In the genomic region with DNA sequence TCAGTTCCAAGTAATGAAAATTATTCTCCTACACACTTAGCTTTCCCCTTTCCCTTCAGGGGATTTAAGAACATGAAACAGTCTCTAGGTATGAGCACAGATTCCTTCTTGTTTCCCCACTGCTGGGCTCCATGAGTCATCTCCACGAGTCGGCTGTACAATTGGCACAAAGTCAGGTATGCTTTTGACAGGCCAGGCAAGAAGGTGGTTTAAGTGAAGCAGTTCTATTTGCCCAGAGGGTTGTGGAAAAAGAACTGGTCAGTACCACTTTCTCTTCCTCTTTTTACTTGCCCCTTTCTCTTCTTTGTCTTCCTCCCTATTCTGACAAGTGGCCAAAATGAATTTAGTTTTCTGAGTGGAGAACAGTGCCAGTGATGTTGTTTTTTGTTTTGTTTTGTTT, we compare ENCODE assay signal across 8 cellular contexts. TPM values are rescaled to one million over a fixed set of nuclear protein-coding genes. Genes with fewer than 3 reads are reported as not detected.
DNase-seq lines count a peak whose midpoint lies in the region; ATAC-seq and TF ChIP-seq lines count a peak whose summit lies in the region.

No MANE protein-coding gene starts in this region.

- TF ChIP-seq EP300 in transverse colon (IDR thresholded peaks at IDR 0.05; ENCODE audit: low read depth), result no peak

- peak overlapping the region; percentile 49 for H3K27ac ChIP-seq in VCaP
- H3K27ac ChIP-seq in transverse colon, result peak overlapping the region; percentile 45 to 73 (median 49)

- TF ChIP-seq POLR2A in transverse colon (IDR thresholded peaks at IDR 0.05), result no peak

- intact Hi-C loops in left ventricle myocardium superior (cut with micrococcal nuclease), result no loop called here
- intact Hi-C loops in transverse colon (cut with DNase I; ENCODE audit: low total_unique reads), result no loop called here

- no peaks in the 10 kb centered on the region for H3K9me3 ChIP-seq in transverse colon

- peaks cover 0 to 73% (median 30%) of the 10 kb centered on the region in 4 donors for H3K36me3 ChIP-seq in transverse colon

- TF ChIP-seq CTCF in AG10803 (conservative IDR thresholded peaks at IDR 0.05; ENCODE audit: low read length), result no peak
- TF ChIP-seq CTCF in VCaP (conservative IDR thresholded peaks at IDR 0.05), result no peak
- no peak for TF ChIP-seq CTCF in transverse colon (IDR thresholded peaks at IDR 0.05)

- H3K4me3 ChIP-seq in AG10803 (ENCODE audit: low read length), result no peak overlapping the region
- H3K4me3 ChIP-seq in transverse colon, result no peak overlapping the region

- no peaks in the 10 kb centered on the region for H3K27me3 ChIP-seq in transverse colon

- in situ Hi-C loops in transverse colon (cut with MboI; ENCODE audit: low pct_ligation_motif_present in 1 of 4, low pct_unique_long_range_greater_than_20kb in 1 of 4, low sequenced_read_pairs in 3 of 4), result no loop called here

- H3K4me1 ChIP-seq in transverse colon, result peaks cover 0 to 11% (median 0%) of the 10 kb centered on the region in 4 donors

- ATAC-seq in GM19372 (IDR thresholded peaks at IDR 0.05; ENCODE audit: low read depth, unreplicated experiment) (peak; percentile 87), HG03442 (IDR thresholded peaks at IDR 0.05; ENCODE audit: unreplicated experiment) (peak; percentile 90), left ventricle myocardium superior (peak; percentile 94)

- peak; percentile 99 for DNase-seq in AG10803 (ENCODE audit: low read depth)
- no peak for DNase-seq in left ventricle myocardium superior
- DNase-seq in transverse colon, result peak; percentile 49
- no peak for DNase-seq in NCI-H2171 treated with DMSO at 0.1 percent for 48 hours (lab: John Stamatoyannopoulos, UW)
- no peak for DNase-seq in NCI-H1930 (lab: John Stamatoyannopoulos, UW)

- 16% methylated on average over 2 of the region's 2 CpGs; no CpG with 5 or more reads in 1 of the 2 donors for WGBS in transverse colon (ENCODE audit: low coverage in 1 of 2), 2 donors

RNA-seq across cellular contexts. Expression of a gene that starts 16.3 kb away (rescaled TPM):
- 387 TPM for total RNA-seq in left ventricle myocardium superior
- total RNA-seq in transverse colon, result 100 to 1,000 TPM; 471 to 647 (median 482) TPM

Comparison
In these comparisons a context has a peak if more than half of its experiments do, and no peak if none do; other contexts are left out.
1. DNase-seq: peak in AG10803 (single experiment) and transverse colon (single experiment); none in left ventricle myocardium superior (single experiment), NCI-H2171 treated with DMSO at 0.1 percent for 48 hours (single experiment) and NCI-H1930 (0 of 2).
2. Peak in every context shown above with its lines, with median percentiles within 50 percentile points of each other: ATAC-seq.